In genomic region chr6:149746147-149746946, GRCh38 we compare ENCODE assay signal across 1 cellular context.
TF ChIP-seq lines count a peak whose summit lies in the region.

Gene NUP43 (minus strand): TSS chr6:149746529. CDS start chr6:149746495, 34 bp downstream.

TF ChIP-seq in HepG2, 621 proteins besides CTCF, POLR2A, EP300 and RAD21 (continued from another document and continues in another):
- no peak for TF ChIP-seq MLXIP (CRISPR knock-in tag; IDR thresholded peaks at IDR 0.05; ENCODE audit: borderline replicate concordance)
- TF ChIP-seq NFE2L2 (IDR thresholded peaks at IDR 0.05; ENCODE audit: low read length): no peak
- TF ChIP-seq JARID2 (CRISPR knock-in tag; IDR thresholded peaks at IDR 0.05; ENCODE audit: insufficient replicate concordance): no peak
- TF ChIP-seq ZNF530 (CRISPR knock-in tag; IDR thresholded peaks at IDR 0.05; ENCODE audit: low read depth): no peak
- no peak for TF ChIP-seq NR1H2 (CRISPR knock-in tag; IDR thresholded peaks at IDR 0.05; ENCODE audit: borderline replicate concordance, low read depth)
- TF ChIP-seq CENPBD1 (CRISPR knock-in tag; IDR thresholded peaks at IDR 0.05; ENCODE audit: borderline replicate concordance, low read depth): no peak
- 0 out of 2 replicates have a peak, but pooled peaks have one; percentile 63 for TF ChIP-seq ZSCAN12 (CRISPR knock-in tag; IDR thresholded peaks at IDR 0.05)
- TF ChIP-seq MNT (IDR thresholded peaks at IDR 0.05): no peak
- TF ChIP-seq BCL6 (CRISPR knock-in tag; IDR thresholded peaks at IDR 0.05): peak; percentile 51
- no peak; the same call in 1 of the 2 replicates for TF ChIP-seq FUBP1 (CRISPR knock-in tag; IDR thresholded peaks at IDR 0.05; ENCODE audit: borderline replicate concordance)
- 0 out of 2 replicates have a peak, but pooled peaks have one; percentile 85 for TF ChIP-seq ZNF782 (CRISPR knock-in tag; IDR thresholded peaks at IDR 0.05; ENCODE audit: borderline replicate concordance)
- peak; percentile 87 for TF ChIP-seq ZNF331 (CRISPR knock-in tag; IDR thresholded peaks at IDR 0.05)
- no peak for TF ChIP-seq SMAD9 (CRISPR knock-in tag; IDR thresholded peaks at IDR 0.05)
- TF ChIP-seq SNAPC2 (CRISPR knock-in tag; IDR thresholded peaks at IDR 0.05): no peak
- no peak for TF ChIP-seq PAWR (CRISPR knock-in tag; IDR thresholded peaks at IDR 0.05; ENCODE audit: borderline replicate concordance)
- peak; percentile 71 for TF ChIP-seq FOSL2 (CRISPR knock-in tag; IDR thresholded peaks at IDR 0.05)
- TF ChIP-seq DDIT3 (CRISPR knock-in tag; IDR thresholded peaks at IDR 0.05): no peak
- no peak for TF ChIP-seq ISX (CRISPR knock-in tag; conservative IDR thresholded peaks at IDR 0.05)
- TF ChIP-seq ZNF740 (CRISPR knock-in tag; IDR thresholded peaks at IDR 0.05): no peak; the same call in 1 of the 2 replicates
- peak; percentile 86 for TF ChIP-seq TBX2 (CRISPR knock-in tag; IDR thresholded peaks at IDR 0.05; ENCODE audit: borderline replicate concordance)
- TF ChIP-seq TCF7 (IDR thresholded peaks at IDR 0.05; ENCODE audit: low read depth): no peak
- TF ChIP-seq STAG1 (CRISPR knock-in tag; IDR thresholded peaks at IDR 0.05): no peak
- no peak for TF ChIP-seq JDP2 (CRISPR knock-in tag; IDR thresholded peaks at IDR 0.05; ENCODE audit: borderline replicate concordance)
- no peak for TF ChIP-seq TRIM24 (CRISPR knock-in tag; IDR thresholded peaks at IDR 0.05)
- peak; percentile 84; the same call in 1 of the 2 replicates for TF ChIP-seq ZSCAN5A (CRISPR knock-in tag; IDR thresholded peaks at IDR 0.05; ENCODE audit: borderline replicate concordance)
- TF ChIP-seq ZNF703 (CRISPR knock-in tag; IDR thresholded peaks at IDR 0.05; ENCODE audit: borderline replicate concordance): no peak
- peak; percentile 96 for TF ChIP-seq ZGPAT (CRISPR knock-in tag; IDR thresholded peaks at IDR 0.05)
- TF ChIP-seq TBL1XR1 (IDR thresholded peaks at IDR 0.05; ENCODE audit: borderline replicate concordance, low read length, partially characterized antibody): no peak
- TF ChIP-seq HMGA1 (CRISPR knock-in tag; conservative IDR thresholded peaks at IDR 0.05): no peak
- no peak for TF ChIP-seq TBP (CRISPR knock-in tag; IDR thresholded peaks at IDR 0.05)
- peak; percentile 89; the same call in 1 of the 2 replicates for TF ChIP-seq NFKB2 (CRISPR knock-in tag; IDR thresholded peaks at IDR 0.05; ENCODE audit: borderline replicate concordance)
- TF ChIP-seq HNF4A (CRISPR knock-in tag; IDR thresholded peaks at IDR 0.05): peak; percentile 39; the same call in 1 of the 2 replicates
- peak; percentile 86 for TF ChIP-seq ETV6 (CRISPR knock-in tag; conservative IDR thresholded peaks at IDR 0.05)
- no peak for TF ChIP-seq SNRNP70 (IDR thresholded peaks at IDR 0.05; ENCODE audit: low read depth, low read length)
- TF ChIP-seq TAF15 (IDR thresholded peaks at IDR 0.05; ENCODE audit: low read depth, low read length, poor library complexity, severe bottlenecking): no peak
- peak; percentile 32 for TF ChIP-seq U2AF1 (optimal IDR thresholded peaks at IDR 0.05; ENCODE audit: low read depth, low read length)
- TF ChIP-seq MTA3 (CRISPR knock-in tag; IDR thresholded peaks at IDR 0.05): no peak
- peak; percentile 93 for TF ChIP-seq SALL1 (CRISPR knock-in tag; IDR thresholded peaks at IDR 0.05)
- peak; percentile 70 for TF ChIP-seq BRD4 (CRISPR knock-in tag; IDR thresholded peaks at IDR 0.05)
- peak; percentile 95 for TF ChIP-seq ZNF891 (CRISPR knock-in tag; IDR thresholded peaks at IDR 0.05)
- peak; percentile 65 for TF ChIP-seq MAFF (IDR thresholded peaks at IDR 0.05; ENCODE audit: low read depth, low read length)
- peak; percentile 59 for TF ChIP-seq PAXIP1 (CRISPR knock-in tag; conservative IDR thresholded peaks at IDR 0.05)
- no peak for TF ChIP-seq NFIB (CRISPR knock-in tag; IDR thresholded peaks at IDR 0.05; ENCODE audit: borderline replicate concordance)
- TF ChIP-seq ZNF142 (CRISPR knock-in tag; IDR thresholded peaks at IDR 0.05): peak; percentile 85; the same call in 1 of the 2 replicates
